ENCODE assay signal across 1 cellular context in genomic region chr3:37892917-37893595, GRCh38.
TF ChIP-seq lines count a peak whose summit lies in the region.

No MANE protein-coding gene starts in this region.

TF ChIP-seq in HepG2, 621 proteins besides CTCF, POLR2A, EP300 and RAD21 (continued from another document and continues in another):
- TF ChIP-seq, protein P1, sequence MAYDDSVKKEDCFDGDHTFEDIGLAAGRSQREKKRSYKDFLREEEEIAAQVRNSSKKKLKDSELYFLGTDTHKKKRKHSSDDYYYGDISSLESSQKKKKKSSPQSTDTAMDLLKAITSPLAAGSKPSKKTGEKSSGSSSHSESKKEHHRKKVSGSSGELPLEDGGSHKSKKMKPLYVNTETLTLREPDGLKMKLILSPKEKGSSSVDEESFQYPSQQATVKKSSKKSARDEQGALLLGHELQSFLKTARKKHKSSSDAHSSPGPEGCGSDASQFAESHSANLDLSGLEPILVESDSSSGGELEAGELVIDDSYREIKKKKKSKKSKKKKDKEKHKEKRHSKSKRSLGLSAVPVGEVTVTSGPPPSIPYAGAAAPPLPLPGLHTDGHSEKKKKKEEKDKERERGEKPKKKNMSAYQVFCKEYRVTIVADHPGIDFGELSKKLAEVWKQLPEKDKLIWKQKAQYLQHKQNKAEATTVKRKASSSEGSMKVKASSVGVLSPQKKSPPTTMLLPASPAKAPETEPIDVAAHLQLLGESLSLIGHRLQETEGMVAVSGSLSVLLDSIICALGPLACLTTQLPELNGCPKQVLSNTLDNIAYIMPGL (CRISPR knock-in tag; IDR thresholded peaks at IDR 0.05; ENCODE audit: borderline replicate concordance in 1 of 2, low read depth in 1 of 2), result peak; percentile 52; a peak in 1 of 4 replicates
- TF ChIP-seq, protein P2, sequence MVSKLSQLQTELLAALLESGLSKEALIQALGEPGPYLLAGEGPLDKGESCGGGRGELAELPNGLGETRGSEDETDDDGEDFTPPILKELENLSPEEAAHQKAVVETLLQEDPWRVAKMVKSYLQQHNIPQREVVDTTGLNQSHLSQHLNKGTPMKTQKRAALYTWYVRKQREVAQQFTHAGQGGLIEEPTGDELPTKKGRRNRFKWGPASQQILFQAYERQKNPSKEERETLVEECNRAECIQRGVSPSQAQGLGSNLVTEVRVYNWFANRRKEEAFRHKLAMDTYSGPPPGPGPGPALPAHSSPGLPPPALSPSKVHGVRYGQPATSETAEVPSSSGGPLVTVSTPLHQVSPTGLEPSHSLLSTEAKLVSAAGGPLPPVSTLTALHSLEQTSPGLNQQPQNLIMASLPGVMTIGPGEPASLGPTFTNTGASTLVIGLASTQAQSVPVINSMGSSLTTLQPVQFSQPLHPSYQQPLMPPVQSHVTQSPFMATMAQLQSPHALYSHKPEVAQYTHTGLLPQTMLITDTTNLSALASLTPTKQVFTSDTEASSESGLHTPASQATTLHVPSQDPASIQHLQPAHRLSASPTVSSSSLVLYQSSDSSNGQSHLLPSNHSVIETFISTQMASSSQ (IDR thresholded peaks at IDR 0.05; ENCODE audit: low read depth), result 0 out of 2 replicates have a peak, but pooled peaks have one; percentile 59
- TF ChIP-seq, protein P2 (CRISPR knock-in tag; IDR thresholded peaks at IDR 0.05; ENCODE audit: borderline replicate concordance), result peak; percentile 44; the same call in 1 of the 2 replicates
- TF ChIP-seq RXRB (CRISPR knock-in tag; IDR thresholded peaks at IDR 0.05; ENCODE audit: borderline replicate concordance) (peak; percentile 84), ZNF589 (CRISPR knock-in tag; conservative IDR thresholded peaks at IDR 0.05) (0 out of 2 replicates have a peak, but pooled peaks have one; percentile 42), SSRP1 (CRISPR knock-in tag; IDR thresholded peaks at IDR 0.05) (peak; percentile 82), ZSCAN30 (CRISPR knock-in tag; IDR thresholded peaks at IDR 0.05) (no peak), REST (IDR thresholded peaks at IDR 0.05; ENCODE audit: borderline replicate concordance in 1 of 2, low read depth in 1 of 2, low read length in 2 of 2) (no peak), FOXO1 (CRISPR knock-in tag; IDR thresholded peaks at IDR 0.05) (peak; percentile 82), NFIC (IDR thresholded peaks at IDR 0.05; ENCODE audit: low read length) (peak; percentile 53; the same call in 1 of the 2 replicates), ZNF331 (CRISPR knock-in tag; IDR thresholded peaks at IDR 0.05) (peak; percentile 89), ZNF143 (CRISPR knock-in tag; IDR thresholded peaks at IDR 0.05) (no peak), ZNF629 (CRISPR knock-in tag; conservative IDR thresholded peaks at IDR 0.05) (peak; percentile 65; the same call in 1 of the 2 replicates), ZNF431 (CRISPR knock-in tag; IDR thresholded peaks at IDR 0.05; ENCODE audit: borderline replicate concordance, low read depth) (no peak), ZNF205 (CRISPR knock-in tag; IDR thresholded peaks at IDR 0.05) (peak; percentile 53; the same call in 1 of the 2 replicates), HOXA3 (CRISPR knock-in tag; IDR thresholded peaks at IDR 0.05) (peak; percentile 82), ZNF710 (CRISPR knock-in tag; IDR thresholded peaks at IDR 0.05; ENCODE audit: borderline replicate concordance) (peak; percentile 76; the same call in 1 of the 2 replicates), CEBPZ (IDR thresholded peaks at IDR 0.05; ENCODE audit: low read length) (no peak), ZBTB49 (CRISPR knock-in tag; IDR thresholded peaks at IDR 0.05; ENCODE audit: borderline replicate concordance) (no peak), KDM5A (IDR thresholded peaks at IDR 0.05; ENCODE audit: borderline replicate concordance, low read length) (no peak), ASH2L (IDR thresholded peaks at IDR 0.05; ENCODE audit: insufficient read length, low read depth, low read length) (no peak), TP53 (CRISPR knock-in tag; conservative IDR thresholded peaks at IDR 0.05) (0 out of 2 replicates have a peak, but pooled peaks have one; percentile 29), THAP11 (CRISPR knock-in tag; IDR thresholded peaks at IDR 0.05) (no peak; the same call in 1 of the 2 replicates), PAF1 (CRISPR knock-in tag; IDR thresholded peaks at IDR 0.05) (no peak)
- TF ChIP-seq, protein P3, sequence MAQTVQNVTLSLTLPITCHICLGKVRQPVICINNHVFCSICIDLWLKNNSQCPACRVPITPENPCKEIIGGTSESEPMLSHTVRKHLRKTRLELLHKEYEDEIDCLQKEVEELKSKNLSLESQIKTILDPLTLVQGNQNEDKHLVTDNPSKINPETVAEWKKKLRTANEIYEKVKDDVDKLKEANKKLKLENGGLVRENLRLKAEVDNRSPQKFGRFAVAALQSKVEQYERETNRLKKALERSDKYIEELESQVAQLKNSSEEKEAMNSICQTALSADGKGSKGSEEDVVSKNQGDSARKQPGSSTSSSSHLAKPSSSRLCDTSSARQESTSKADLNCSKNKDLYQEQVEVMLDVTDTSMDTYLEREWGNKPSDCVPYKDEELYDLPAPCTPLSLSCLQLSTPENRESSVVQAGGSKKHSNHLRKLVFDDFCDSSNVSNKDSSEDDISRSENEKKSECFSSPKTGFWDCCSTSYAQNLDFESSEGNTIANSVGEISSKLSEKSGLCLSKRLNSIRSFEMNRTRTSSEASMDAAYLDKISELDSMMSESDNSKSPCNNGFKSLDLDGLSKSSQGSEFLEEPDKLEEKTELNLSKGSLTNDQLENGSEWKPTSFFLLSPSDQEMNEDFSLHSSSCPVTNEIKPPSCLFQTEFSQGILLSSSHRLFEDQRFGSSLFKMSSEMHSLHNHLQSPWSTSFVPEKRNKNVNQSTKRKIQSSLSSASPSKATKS (CRISPR knock-in tag; IDR thresholded peaks at IDR 0.05), result no peak
- TF ChIP-seq, protein P4, sequence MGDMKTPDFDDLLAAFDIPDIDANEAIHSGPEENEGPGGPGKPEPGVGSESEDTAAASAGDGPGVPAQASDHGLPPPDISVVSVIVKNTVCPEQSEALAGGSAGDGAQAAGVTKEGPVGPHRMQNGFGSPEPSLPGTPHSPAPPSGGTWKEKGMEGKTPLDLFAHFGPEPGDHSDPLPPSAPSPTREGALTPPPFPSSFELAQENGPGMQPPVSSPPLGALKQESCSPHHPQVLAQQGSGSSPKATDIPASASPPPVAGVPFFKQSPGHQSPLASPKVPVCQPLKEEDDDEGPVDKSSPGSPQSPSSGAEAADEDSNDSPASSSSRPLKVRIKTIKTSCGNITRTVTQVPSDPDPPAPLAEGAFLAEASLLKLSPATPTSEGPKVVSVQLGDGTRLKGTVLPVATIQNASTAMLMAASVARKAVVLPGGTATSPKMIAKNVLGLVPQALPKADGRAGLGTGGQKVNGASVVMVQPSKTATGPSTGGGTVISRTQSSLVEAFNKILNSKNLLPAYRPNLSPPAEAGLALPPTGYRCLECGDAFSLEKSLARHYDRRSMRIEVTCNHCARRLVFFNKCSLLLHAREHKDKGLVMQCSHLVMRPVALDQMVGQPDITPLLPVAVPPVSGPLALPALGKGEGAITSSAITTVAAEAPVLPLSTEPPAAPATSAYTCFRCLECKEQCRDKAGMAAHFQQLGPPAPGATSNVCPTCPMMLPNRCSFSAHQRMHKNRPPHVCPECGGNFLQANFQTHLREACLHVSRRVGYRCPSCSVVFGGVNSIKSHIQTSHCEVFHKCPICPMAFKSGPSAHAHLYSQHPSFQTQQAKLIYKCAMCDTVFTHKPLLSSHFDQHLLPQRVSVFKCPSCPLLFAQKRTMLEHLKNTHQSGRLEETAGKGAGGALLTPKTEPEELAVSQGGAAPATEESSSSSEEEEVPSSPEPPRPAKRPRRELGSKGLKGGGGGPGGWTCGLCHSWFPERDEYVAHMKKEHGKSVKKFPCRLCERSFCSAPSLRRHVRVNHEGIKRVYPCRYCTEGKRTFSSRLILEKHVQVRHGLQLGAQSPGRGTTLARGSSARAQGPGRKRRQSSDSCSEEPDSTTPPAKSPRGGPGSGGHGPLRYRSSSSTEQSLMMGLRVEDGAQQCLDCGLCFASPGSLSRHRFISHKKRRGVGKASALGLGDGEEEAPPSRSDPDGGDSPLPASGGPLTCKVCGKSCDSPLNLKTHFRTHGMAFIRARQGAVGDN (CRISPR knock-in tag; IDR thresholded peaks at IDR 0.05), result peak; percentile 30; the same call in 1 of the 2 replicates
